In genomic region chr1:93042134-93042821, GRCh38 we compare ENCODE assay signal across 1 cellular context.
TF ChIP-seq lines count a peak whose summit lies in the region.

No MANE protein-coding gene starts in this region.

TF ChIP-seq in HepG2, 621 proteins besides CTCF, POLR2A, EP300 and RAD21 (continued from another document and continues in another):
- TF ChIP-seq ZBTB43 (CRISPR knock-in tag; conservative IDR thresholded peaks at IDR 0.05): 0 out of 2 replicates have a peak, but pooled peaks have one; percentile 29
- peak; percentile 80 for TF ChIP-seq HNF4A (CRISPR knock-in tag; IDR thresholded peaks at IDR 0.05)
- TF ChIP-seq ZNF790 (CRISPR knock-in tag; IDR thresholded peaks at IDR 0.05; ENCODE audit: borderline replicate concordance): no peak
- 0 out of 2 replicates have a peak, but pooled peaks have one; percentile 25 for TF ChIP-seq ZNF512B (CRISPR knock-in tag; IDR thresholded peaks at IDR 0.05; ENCODE audit: borderline replicate concordance)
- TF ChIP-seq SNAPC4 (CRISPR knock-in tag; IDR thresholded peaks at IDR 0.05): 0 out of 2 replicates have a peak, but pooled peaks have one; percentile 78
- TF ChIP-seq ARNT2 (CRISPR knock-in tag; IDR thresholded peaks at IDR 0.05; ENCODE audit: low read depth): no peak
- TF ChIP-seq TIGD3 (CRISPR knock-in tag; IDR thresholded peaks at IDR 0.05; ENCODE audit: borderline replicate concordance): no peak
- no peak for TF ChIP-seq RFX3 (CRISPR knock-in tag; IDR thresholded peaks at IDR 0.05)
- no peak for TF ChIP-seq SOX6 (IDR thresholded peaks at IDR 0.05)
- 0 out of 2 replicates have a peak, but pooled peaks have one; percentile 18 for TF ChIP-seq SOX6 (CRISPR knock-in tag; IDR thresholded peaks at IDR 0.05)
- 0 out of 4 replicates have a peak, but pooled peaks of 1 of the 2 experiments have one; percentile 32 for TF ChIP-seq NR2F1 (CRISPR knock-in tag; IDR thresholded peaks at IDR 0.05)
- no peak for TF ChIP-seq ZBTB46 (CRISPR knock-in tag; IDR thresholded peaks at IDR 0.05; ENCODE audit: borderline replicate concordance)
- TF ChIP-seq HMG20A (CRISPR knock-in tag; IDR thresholded peaks at IDR 0.05; ENCODE audit: borderline replicate concordance): no peak
- peak; percentile 34; the same call in 1 of the 2 replicates for TF ChIP-seq DPF2 (CRISPR knock-in tag; IDR thresholded peaks at IDR 0.05; ENCODE audit: borderline replicate concordance, low read depth)
- TF ChIP-seq TBP (CRISPR knock-in tag; IDR thresholded peaks at IDR 0.05): no peak
- no peak for TF ChIP-seq ZBTB40 (IDR thresholded peaks at IDR 0.05)
- no peak for TF ChIP-seq ZBTB40 (CRISPR knock-in tag; IDR thresholded peaks at IDR 0.05)
- TF ChIP-seq SMC3 (IDR thresholded peaks at IDR 0.05; ENCODE audit: low read length): 0 out of 2 replicates have a peak, but pooled peaks have one; percentile 5
- peak; percentile 63; the same call in 1 of the 2 replicates for TF ChIP-seq MIER2 (CRISPR knock-in tag; IDR thresholded peaks at IDR 0.05)
- TF ChIP-seq ZFP36L2 (CRISPR knock-in tag; IDR thresholded peaks at IDR 0.05): no peak
- no peak for TF ChIP-seq ELK4 (CRISPR knock-in tag; IDR thresholded peaks at IDR 0.05; ENCODE audit: borderline replicate concordance)
- no peak for TF ChIP-seq CEBPZ (IDR thresholded peaks at IDR 0.05; ENCODE audit: low read length)
- TF ChIP-seq SNAPC2 (CRISPR knock-in tag; IDR thresholded peaks at IDR 0.05): 0 out of 2 replicates have a peak, but pooled peaks have one; percentile 31
